Comparison of ENCODE assay signal across 35 cellular contexts in genomic region chrY:19015213-19015612, GRCh38.
"Had no signal": no experiment of that assay in that cellular context is flagged by ENCODE, and none has a peak within 500 bp of the region (broad histone marks: within the 10 kb centered on the region; RNA-seq: fewer than 3 reads in every experiment).

No MANE protein-coding gene starts in this region.

- H3K9me3 ChIP-seq: MG63 had no signal

- H3K4me3 ChIP-seq: MG63 had no signal

- H3K36me3 ChIP-seq: MG63 had no signal

- H3K27me3 ChIP-seq: MG63 had no signal

- DNase-seq: Karpas-422, Kasumi-1, MM.1S, MV-4-11, NCI-H1048, NCI-H1092, NCI-H1092 treated with DMSO at 0.1 percent for 48 hours, NCI-H1105, NCI-H1105 treated with DMSO at 0.1 percent for 48 hours, NCI-H1417, NCI-H1417 treated with DMSO at 0.1 percent for 48 hours, NCI-H1436, NCI-H1436 treated with DMSO at 0.1 percent for 48 hours, NCI-H146, NCI-H1694, NCI-H1694 treated with DMSO at 0.1 percent for 48 hours, NCI-H187, NCI-H187 treated with DMSO at 0.1 percent for 48 hours, NCI-H1930, NCI-H2029, NCI-H2029 treated with DMSO at 0.1 percent for 48 hours, NCI-H2081, NCI-H2081 treated with DMSO at 0.1 percent for 48 hours, NCI-H2107, NCI-H2171, NCI-H2171 treated with DMSO at 0.1 percent for 48 hours, NCI-H2227 treated with DMSO at 0.1 percent for 48 hours, NCI-H226, NCI-H345, NCI-H446, NCI-H446 treated with DMSO at 0.1 percent for 48 hours, NCI-H510A, NCI-H510A treated with DMSO at 0.1 percent for 48 hours, NCI-H524 had no signal
